Comparison of ENCODE assay signal across 17 cellular contexts in genomic region chr17:15957608-15958307, GRCh38. TPM values are rescaled to one million over a fixed set of nuclear protein-coding genes. Genes with fewer than 3 reads are reported as not detected.
DNase-seq lines count a peak whose midpoint lies in the region; ATAC-seq, FAIRE-seq and TF ChIP-seq lines count a peak whose summit lies in the region.
"Had no signal": no experiment of that assay in that cellular context is flagged by ENCODE, and none has a peak within 500 bp of the region (broad histone marks: within the 10 kb centered on the region; RNA-seq: fewer than 3 reads in every experiment).

No MANE protein-coding gene starts in this region.

- H3K79me2 ChIP-seq in K562 (ENCODE audit: control insufficient read depth, insufficient read depth, low read length) (peaks cover 46% of the 10 kb centered on the region), osteoblast (ENCODE audit: insufficient read depth, low read length) (peaks cover 13% of the 10 kb centered on the region)

- H3K4me1 ChIP-seq in K562 (replicated peaks in 1 of 2; ENCODE audit: control insufficient read depth in 2 of 2, insufficient read depth in 2 of 2, low read length in 2 of 2) (peaks cover 34 to 35% of the 10 kb centered on the region in 2 experiments), osteoblast (ENCODE audit: insufficient read depth, low read length) (peaks cover 48% of the 10 kb centered on the region)

- H3K9ac ChIP-seq in K562 (ENCODE audit: insufficient read depth in 1 of 2, low read depth in 2 of 2, low read length in 2 of 2) = peak overlapping the region in 1 of 2 experiments; percentile 5; a peak in 2 of 4 replicates

- H4K20me1 ChIP-seq in K562 (replicated peaks; ENCODE audit: control insufficient read depth, insufficient read depth, low read length) = no peaks in the 10 kb centered on the region
- H4K20me1 ChIP-seq in osteoblast (ENCODE audit: insufficient read depth, low read length) = no peaks in the 10 kb centered on the region

- TF ChIP-seq RAD21 in K562 (CRISPR knock-in tag; conservative IDR thresholded peaks at IDR 0.05 in 1 of 2, IDR thresholded peaks at IDR 0.05 in 1 of 2) = no peak

- no peaks in the 10 kb centered on the region for H3K9me3 ChIP-seq in K562 (replicated peaks; ENCODE audit: control insufficient read depth, insufficient read depth, low read depth, low read length)
- no peaks in the 10 kb centered on the region for H3K9me3 ChIP-seq in osteoblast (ENCODE audit: low read depth, low read length)
- H3K9me3 ChIP-seq: esophagus muscularis mucosa, ovary had no signal

- intact Hi-C loops in K562 (cut with micrococcal nuclease) = no loop called here

- no TSS peak for BruUV-seq in K562 (replicated peaks; lab: Mats Ljungman, UMichigan)

- in situ Hi-C loops in K562 (cut with MboI) = loop anchor here (25.0 kb wide), 1 partner anchor 695 kb away; the partner anchor contains the start of gene PMP22

- POLR2A ChIA-PET in K562 (lab: Yijun Ruan, JAX) = interaction anchor here (0.9 to 1.1 kb wide), 4 partner anchors 8 to 14 kb away, joined by 3 to 5 read pairs (median 4); no protein-coding TSS in a partner anchor

- no peak for TF ChIP-seq POLR2A in K562 (conservative IDR thresholded peaks at IDR 0.05)

- FAIRE-seq in K562 (lab: Jason Lieb, UNC) = no peak
- FAIRE-seq: urothelium cell line had no signal

- peaks cover 34% of the 10 kb centered on the region for H3K4me1 Mint-ChIP-seq in activated naive CD4-positive, alpha-beta T cell treated with anti-CD3 and anti-CD28 coated beads, Interleukin-2, amount 50 U/mL, for 24 hours

- no peaks in the 10 kb centered on the region for H3K27me3 ChIP-seq in K562 (ENCODE audit: control insufficient read depth in 2 of 2, insufficient read depth in 2 of 2, low read length in 2 of 2)
- no peaks in the 10 kb centered on the region for H3K27me3 ChIP-seq in osteoblast (ENCODE audit: insufficient read depth, low read length)
- H3K27me3 ChIP-seq: esophagus muscularis mucosa, ovary had no signal

- H3K27ac Mint-ChIP-seq in activated naive CD4-positive, alpha-beta T cell treated with anti-CD3 and anti-CD28 coated beads, Interleukin-2, amount 50 U/mL, for 24 hours = peak overlapping the region; percentile 88
- H3K27ac Mint-ChIP-seq: CD8-positive, alpha-beta T cell had no signal

- peak overlapping the region; percentile 89; the same call in 2 of the 3 replicates for H3K27ac ChIP-seq in K562 (ENCODE audit: extremely low read depth, low read depth, low read length)
- H3K27ac ChIP-seq in osteoblast (ENCODE audit: low read depth, low read length) = peak overlapping the region; percentile 86
- H3K27ac ChIP-seq: esophagus muscularis mucosa, ovary had no signal

- no peak overlapping the region; the same call in 1 of the 2 replicates for H3K4me2 ChIP-seq in K562 (ENCODE audit: insufficient read depth, low read length)
- no peak overlapping the region for H3K4me2 ChIP-seq in osteoblast (ENCODE audit: insufficient read depth, low read length)

- TF ChIP-seq CTCF in K562 (IDR thresholded peaks at IDR 0.05 in 2 of 3, conservative IDR thresholded peaks at IDR 0.05 in 1 of 3; ENCODE audit: insufficient read depth in 2 of 3, low read depth in 1 of 3, low read length in 3 of 3) (no peak), osteoblast (IDR thresholded peaks at IDR 0.05; ENCODE audit: extremely low read depth, low read depth, low read length) (no peak)

- H3K36me3 ChIP-seq in K562 (ENCODE audit: control insufficient read depth, insufficient read depth, low read length) = no peaks in the 10 kb centered on the region; the same call in 2 of the 3 replicates
- H3K36me3 ChIP-seq in osteoblast (ENCODE audit: insufficient read depth, low read length) = no peaks in the 10 kb centered on the region
- H3K36me3 ChIP-seq: esophagus muscularis mucosa, ovary had no signal

- no peak overlapping the region for H3K4me3 Mint-ChIP-seq in activated naive CD4-positive, alpha-beta T cell treated with anti-CD3 and anti-CD28 coated beads, Interleukin-2, amount 50 U/mL, for 24 hours
- H3K4me3 Mint-ChIP-seq: CD8-positive, alpha-beta T cell had no signal

- no peak overlapping the region for H3K4me3 ChIP-seq in K562
- H3K4me3 ChIP-seq in osteoblast (ENCODE audit: insufficient read depth, low read length) = no peak overlapping the region
- H3K4me3 ChIP-seq: esophagus muscularis mucosa, ovary had no signal

- H3K27me3 Mint-ChIP-seq in activated naive CD4-positive, alpha-beta T cell treated with anti-CD3 and anti-CD28 coated beads, Interleukin-2, amount 50 U/mL, for 24 hours = no peaks in the 10 kb centered on the region

- 80% methylated on average over 10 of the region's 19 CpGs for WGBS in K562 (ENCODE audit: insufficient coverage, low coverage, missing lambda C conversion rate)

- peaks cover 2% of the 10 kb centered on the region for H3K36me3 Mint-ChIP-seq in activated naive CD4-positive, alpha-beta T cell treated with anti-CD3 and anti-CD28 coated beads, Interleukin-2, amount 50 U/mL, for 24 hours
- H3K36me3 Mint-ChIP-seq: CD8-positive, alpha-beta T cell had no signal

- no peaks in the 10 kb centered on the region for H3K9me3 Mint-ChIP-seq in activated naive CD4-positive, alpha-beta T cell treated with anti-CD3 and anti-CD28 coated beads, Interleukin-2, amount 50 U/mL, for 24 hours
- H3K9me3 Mint-ChIP-seq: CD8-positive, alpha-beta T cell had no signal

- H3K9me1 ChIP-seq in K562 (ENCODE audit: control insufficient read depth, insufficient read depth, low read length) = no peaks in the 10 kb centered on the region

- H2AFZ ChIP-seq in K562 (ENCODE audit: low read depth, low read length) (no peak overlapping the region), osteoblast (ENCODE audit: low read length) (no peak overlapping the region)

- no peak for TF ChIP-seq EP300 in K562 (IDR thresholded peaks at IDR 0.05; ENCODE audit: low read length)

- CTCF ChIA-PET in K562 (lab: Yijun Ruan, JAX; ENCODE audit: low intra/inter-chr PET ratio) = no interaction called here

- DNase-seq in activated naive CD4-positive, alpha-beta T cell treated with anti-CD3 and anti-CD28 coated beads, Interleukin-2, amount 50 U/mL, for 16 hours = no peak
- peak; percentile 14 for DNase-seq in NCI-H69 (lab: John Stamatoyannopoulos, UW)
- DNase-seq in K562 (ENCODE audit: extremely low read depth in 1 of 4, low spot score in 3 of 4) = no peak
- DNase-seq in osteoblast (ENCODE audit: insufficient read length, low spot score, missing footprints) = no peak
- DNase-seq in NCI-H1694 treated with DMSO at 0.1 percent for 48 hours (lab: John Stamatoyannopoulos, UW) = no peak
- no peak for DNase-seq in cerebellar nuclear complex (lab: John Stamatoyannopoulos, UW)
- DNase-seq: activated naive CD4-positive, alpha-beta T cell; CD8-positive, alpha-beta T cell; left ventricle myocardium superior; NCI-H1417 treated with DMSO at 0.1 percent for 48 hours; NCI-H2227 treated with DMSO at 0.1 percent for 48 hours; ovary; SHP77 treated with DMSO at 0.1 percent for 48 hours had no signal

- ATAC-seq in K562 (no peak), GM21737 (IDR thresholded peaks at IDR 0.05; ENCODE audit: unreplicated experiment) (no peak)
- ATAC-seq: CD8-positive, alpha-beta T cell; left ventricle myocardium superior had no signal

RNA-seq across cellular contexts. Expression of gene ADORA2B, which starts 12.8 kb away (rescaled TPM):
- total RNA-seq in K562 (2011; cell fraction: chromatin; rRNA removed; ENCODE audit: low replicate concordance) = 21.3 and 28.9 TPM in 2 replicates
- 24.9 and 28.0 TPM in 2 replicates for total RNA-seq in K562 (2011; cell fraction: nucleolus; rRNA removed)
- total RNA-seq in K562 (2011; cell fraction: nucleoplasm; rRNA removed) = 20.6 and 25.3 TPM in 2 replicates
- 10.5 and 15.7 TPM in 2 replicates for total RNA-seq in K562 (2014; rRNA removed)
- 9.4 and 10.8 TPM in 2 replicates for total RNA-seq in K562 (2014; rRNA removed; fragmentation: Illumina TruSeq; extraction: Trizol)
- 7.9 and 9.0 TPM in 2 replicates for total RNA-seq in K562 (2015; rRNA removed; fragmentation: Illumina TruSeq; extraction: Trizol)
- total RNA-seq in K562 (2021) = 10.7 and 12.2 TPM in 2 replicates
- 13.7 and 16.6 TPM in 2 replicates for polyA plus RNA-seq in K562 (2011; rRNA removed)
- polyA plus RNA-seq in K562 (2011; cell fraction: cytosol; rRNA removed) = 18.2 and 33.7 TPM in 2 replicates
- polyA plus RNA-seq in K562 (2011; cell fraction: nucleus; rRNA removed) = 7.3 and 8.3 TPM in 2 replicates
- 7.2 and 8.8 TPM in 2 replicates for polyA plus RNA-seq in K562 (2012)
- 9.2 and 10.5 TPM in 2 replicates for polyA plus RNA-seq in K562 (2014; fragmentation: Illumina TruSeq; extraction: Trizol)
- polyA plus RNA-seq in K562 (2014; fragmentation: Nextera tagmentation; extraction: Ambion mirVana) = 1 to 10 TPM; 6.4 to 9.2 TPM
- polyA plus RNA-seq in K562 (2014; rRNA removed) = 12.7 and 13.7 TPM in 2 replicates
- polyA minus RNA-seq in K562 (2011; rRNA and poly(A)+ RNA removed) = 12.5 and 14.5 TPM in 2 replicates
- 8.0 and 10.0 TPM in 2 replicates for polyA minus RNA-seq in K562 (2011; cell fraction: cytosol; rRNA and poly(A)+ RNA removed)
- polyA minus RNA-seq in K562 (2011; cell fraction: nucleus; rRNA and poly(A)+ RNA removed) = 5.8 and 9.1 TPM in 2 replicates
- 4.7 and 5.9 TPM in 2 replicates for total RNA-seq in osteoblast
- total RNA-seq: CD8-positive, alpha-beta T cell had no signal

RNA-seq across cellular contexts. Expression of gene ZSWIM7, which starts 41.7 kb away (rescaled TPM):
- 7.0 and 12.4 TPM in 2 replicates for total RNA-seq in K562 (2011; cell fraction: chromatin; rRNA removed; ENCODE audit: low replicate concordance)
- total RNA-seq in K562 (2011; cell fraction: nucleolus; rRNA removed) = 3.3 and 4.0 TPM in 2 replicates
- 4.5 and 7.0 TPM in 2 replicates for total RNA-seq in K562 (2011; cell fraction: nucleoplasm; rRNA removed)
- 15.1 and 15.3 TPM in 2 replicates for total RNA-seq in K562 (2014; rRNA removed)
- 9.8 and 11.0 TPM in 2 replicates for total RNA-seq in K562 (2014; rRNA removed; fragmentation: Illumina TruSeq; extraction: Trizol)
- 7.9 and 9.5 TPM in 2 replicates for total RNA-seq in K562 (2015; rRNA removed; fragmentation: Illumina TruSeq; extraction: Trizol)
- 6.8 and 9.0 TPM in 2 replicates for total RNA-seq in K562 (2021)
- polyA plus RNA-seq in K562 (2011; rRNA removed) = 17.2 and 18.7 TPM in 2 replicates
- polyA plus RNA-seq in K562 (2011; cell fraction: cytosol; rRNA removed) = 12.4 and 15.1 TPM in 2 replicates
- polyA plus RNA-seq in K562 (2011; cell fraction: nucleus; rRNA removed) = 12.1 and 12.3 TPM in 2 replicates
- polyA plus RNA-seq in K562 (2012) = 10.6 and 12.0 TPM in 2 replicates
- polyA plus RNA-seq in K562 (2014; fragmentation: Illumina TruSeq; extraction: Trizol) = 7.4 and 10.0 TPM in 2 replicates
- 1 to 10 TPM; 5.9 to 8.0 TPM for polyA plus RNA-seq in K562 (2014; fragmentation: Nextera tagmentation; extraction: Ambion mirVana)
- polyA plus RNA-seq in K562 (2014; rRNA removed) = 15.5 and 22.7 TPM in 2 replicates
- 8.1 and 10.3 TPM in 2 replicates for polyA minus RNA-seq in K562 (2011; rRNA and poly(A)+ RNA removed)
- 3.0 and 4.1 TPM in 2 replicates for polyA minus RNA-seq in K562 (2011; cell fraction: cytosol; rRNA and poly(A)+ RNA removed)
- 1.9 and 3.2 TPM in 2 replicates for polyA minus RNA-seq in K562 (2011; cell fraction: nucleus; rRNA and poly(A)+ RNA removed)
- 11.6 and 14.7 TPM in 2 replicates for total RNA-seq in osteoblast

RNA-seq across cellular contexts. Expression of gene TTC19, which starts 41.9 kb away (rescaled TPM):
- 24.1 and 46.0 TPM in 2 replicates for total RNA-seq in K562 (2011; cell fraction: chromatin; rRNA removed; ENCODE audit: low replicate concordance)
- total RNA-seq in K562 (2011; cell fraction: nucleolus; rRNA removed) = 21.0 and 27.5 TPM in 2 replicates
- 32.6 and 47.8 TPM in 2 replicates for total RNA-seq in K562 (2011; cell fraction: nucleoplasm; rRNA removed)
- 42.0 and 60.8 TPM in 2 replicates for total RNA-seq in K562 (2014; rRNA removed)
- 26.5 and 30.1 TPM in 2 replicates for total RNA-seq in K562 (2014; rRNA removed; fragmentation: Illumina TruSeq; extraction: Trizol)
- total RNA-seq in K562 (2015; rRNA removed; fragmentation: Illumina TruSeq; extraction: Trizol) = 19.1 and 20.3 TPM in 2 replicates
- total RNA-seq in K562 (2021) = 23.8 and 25.6 TPM in 2 replicates
- polyA plus RNA-seq in K562 (2011; rRNA removed) = 6.3 and 8.1 TPM in 2 replicates
- polyA plus RNA-seq in K562 (2011; cell fraction: cytosol; rRNA removed) = 5.9 and 11.5 TPM in 2 replicates
- polyA plus RNA-seq in K562 (2011; cell fraction: nucleus; rRNA removed) = 10.5 and 11.8 TPM in 2 replicates
- 19.6 and 25.0 TPM in 2 replicates for polyA plus RNA-seq in K562 (2012)
- 24.6 and 27.6 TPM in 2 replicates for polyA plus RNA-seq in K562 (2014; fragmentation: Illumina TruSeq; extraction: Trizol)
- polyA plus RNA-seq in K562 (2014; fragmentation: Nextera tagmentation; extraction: Ambion mirVana) = 10 to 100 TPM in 1 of 2 experiments, 1 to 10 TPM in 1; 8.9 to 10.5 TPM
- 16.1 and 25.3 TPM in 2 replicates for polyA plus RNA-seq in K562 (2014; rRNA removed)
- polyA minus RNA-seq in K562 (2011; rRNA and poly(A)+ RNA removed) = 11.0 and 13.2 TPM in 2 replicates
- 12.8 and 13.1 TPM in 2 replicates for polyA minus RNA-seq in K562 (2011; cell fraction: cytosol; rRNA and poly(A)+ RNA removed)
- 22.3 and 23.7 TPM in 2 replicates for polyA minus RNA-seq in K562 (2011; cell fraction: nucleus; rRNA and poly(A)+ RNA removed)
- 31.8 and 39.8 TPM in 2 replicates for total RNA-seq in osteoblast
